ENCODE assay signal across 8 cellular contexts in genomic region chr19:10929402-10929794, GRCh38.
DNase-seq lines count a peak whose midpoint lies in the region; ATAC-seq and TF ChIP-seq lines count a peak whose summit lies in the region.

No MANE protein-coding gene starts in this region.

- H3K36me3 ChIP-seq in ACC112 (ENCODE audit: insufficient read depth, low read length), result 0 out of 2 replicates have a peak, but pooled peaks cover 3% of the 10 kb centered on the region
- peaks cover 6 to 7% of the 10 kb centered on the region in 2 donors for H3K36me3 ChIP-seq in mucosa of rectum (ENCODE audit: control insufficient read depth in 2 of 2, insufficient read depth in 2 of 2, low read length in 2 of 2)

- peaks cover 34% of the 10 kb centered on the region for H3K79me2 ChIP-seq in ACC112 (ENCODE audit: control insufficient read depth, insufficient read depth, low read length, unreplicated experiment)

- H3K4me1 ChIP-seq in ACC112 (ENCODE audit: control insufficient read depth, insufficient read depth, low read length, unreplicated experiment), result peaks cover 10% of the 10 kb centered on the region
- peaks cover 18% of the 10 kb centered on the region in 2 donors for H3K4me1 ChIP-seq in mucosa of rectum (ENCODE audit: control insufficient read depth in 2 of 2, insufficient read depth in 2 of 2, low read length in 2 of 2)

- ATAC-seq in GM18909 (IDR thresholded peaks at IDR 0.05; ENCODE audit: poor library complexity, unreplicated experiment), result no peak

- H3K27me3 ChIP-seq in ACC112 (ENCODE audit: insufficient read depth, low read length) (no peaks in the 10 kb centered on the region), HL-60 (ENCODE audit: insufficient read depth, poor library complexity, severe bottlenecking) (no peaks in the 10 kb centered on the region), mucosa of rectum (ENCODE audit: control insufficient read depth in 2 of 2, insufficient read depth in 2 of 2, low read length in 2 of 2) (no peaks in the 10 kb centered on the region)

- DNase-seq in HL-60 (ENCODE audit: low read depth in 1 of 2, low spot score in 1 of 2), result peak in 1 of 2 experiments; percentile 36
- no peak for DNase-seq in cardiac fibroblast (ENCODE audit: low read depth in 2 of 2)
- no peak for DNase-seq in NCI-H82 treated with DMSO at 0.1 percent for 48 hours (lab: John Stamatoyannopoulos, UW; ENCODE audit: unreplicated experiment)
- DNase-seq in activated effector memory CD4-positive, alpha-beta T cell treated with anti-CD3 and anti-CD28 coated beads, Interleukin-2, amount 50 U/mL, for 16 hours, result no peak
- no peak for DNase-seq in NCI-H226

- H3K27ac ChIP-seq in ACC112 (ENCODE audit: low read depth, low read length), result no peak overlapping the region
- H3K27ac ChIP-seq in HL-60 (replicated peaks), result peak overlapping the region; percentile 76
- H3K27ac ChIP-seq in mucosa of rectum (ENCODE audit: low read depth in 2 of 2, low read length in 2 of 2), result peak overlapping the region in 1 of 2 donors; percentile 77

- H2AFZ ChIP-seq in ACC112 (ENCODE audit: low read length, unreplicated experiment), result no peak overlapping the region

- TF ChIP-seq CTCF in HL-60 (IDR thresholded peaks at IDR 0.05; ENCODE audit: insufficient read depth, low read length) (no peak), cardiac fibroblast (IDR thresholded peaks at IDR 0.05; ENCODE audit: low read depth, low read length) (no peak)

- peak overlapping the region; percentile 92 for H3K4me3 ChIP-seq in ACC112 (ENCODE audit: low read depth, low read length)
- peak overlapping the region; percentile 98 for H3K4me3 ChIP-seq in HL-60 (replicated peaks; ENCODE audit: insufficient read depth, low read length)
- H3K4me3 ChIP-seq in cardiac fibroblast (replicated peaks in 1 of 2; ENCODE audit: low read depth in 2 of 2, low read length in 2 of 2), result peak overlapping the region; percentile 90 to 91
- peak overlapping the region; percentile 82 to 84 for H3K4me3 ChIP-seq in mucosa of rectum (ENCODE audit: low read length in 2 of 2)

- peak overlapping the region; percentile 61 to 83 for H3K9ac ChIP-seq in mucosa of rectum (ENCODE audit: low read depth in 1 of 2, low read length in 2 of 2)

- H3K9me3 ChIP-seq in mucosa of rectum (ENCODE audit: control insufficient read depth in 2 of 2, low read length in 2 of 2), result no peaks in the 10 kb centered on the region
